8 cellular contexts compared by ENCODE assay signal in genomic region chr19:18292460-18292809, GRCh38. TPM values are rescaled to one million over a fixed set of nuclear protein-coding genes. Genes with fewer than 3 reads are reported as not detected.
DNase-seq lines count a peak whose midpoint lies in the region; ATAC-seq, FAIRE-seq and TF ChIP-seq lines count a peak whose summit lies in the region.

No MANE protein-coding gene starts in this region.

- DNase-seq in NOMO-1 (lab: John Stamatoyannopoulos, UW; ENCODE audit: unreplicated experiment in 2 of 2) = peak; percentile 75 to 77
- no peak for DNase-seq in NOMO-1 treated with dmso at 0.1 percent for 144 hours (lab: John Stamatoyannopoulos, UW; ENCODE audit: unreplicated experiment)
- DNase-seq in RWPE1 (ENCODE audit: low spot score) = peak; percentile 62
- DNase-seq in endothelial cell of umbilical vein (ENCODE audit: low read depth, low spot score) = peak; percentile 53
- no peak for DNase-seq in osteoblast (ENCODE audit: insufficient read length, low spot score, missing footprints)
- DNase-seq in NCI-H774 (lab: John Stamatoyannopoulos, UW) = no peak

- H3K9me3 ChIP-seq in endothelial cell of umbilical vein (replicated peaks; ENCODE audit: control insufficient read depth, insufficient read depth, low read length) (no peaks in the 10 kb centered on the region), osteoblast (ENCODE audit: low read depth, low read length) (no peaks in the 10 kb centered on the region)

- H3K27me3 ChIP-seq in endothelial cell of umbilical vein (ENCODE audit: control insufficient read depth in 2 of 2, insufficient read depth in 2 of 2, low read length in 2 of 2) = no peaks in the 10 kb centered on the region
- no peaks in the 10 kb centered on the region for H3K27me3 ChIP-seq in osteoblast (ENCODE audit: insufficient read depth, low read length)

- no TSS peak for BruUV-seq in endothelial cell of umbilical vein (replicated peaks; lab: Mats Ljungman, UMichigan)

- dilution Hi-C loops in endothelial cell of umbilical vein (cut with MboI; ENCODE audit: extremely low pct_ligation_motif_present, low sequenced_read_pairs) = no loop called here

- peaks cover 16% of the 10 kb centered on the region for H3K4me1 ChIP-seq in endothelial cell of umbilical vein (ENCODE audit: control insufficient read depth, extremely low read depth, insufficient read depth, low read length)
- H3K4me1 ChIP-seq in osteoblast (ENCODE audit: insufficient read depth, low read length) = peaks cover 21% of the 10 kb centered on the region

- H4K20me1 ChIP-seq in endothelial cell of umbilical vein (replicated peaks; ENCODE audit: control insufficient read depth, extremely low read depth, insufficient read depth, low read length) (no peaks in the 10 kb centered on the region), osteoblast (ENCODE audit: insufficient read depth, low read length) (no peaks in the 10 kb centered on the region)

- intact Hi-C loops in endothelial cell of umbilical vein (cut with micrococcal nuclease) = loop anchor here (1.0 kb wide), 3 partner anchors 10 to 31 kb away; partner anchors contain the start of gene LSM4

- CTCF ChIA-PET in RWPE1 (lab: Yijun Ruan, JAX) (interaction anchor here (0.6 to 1.5 kb wide), 6 partner anchors 10 to 555 kb away, joined by 3 to 6 read pairs (median 5); no protein-coding TSS in a partner anchor), endothelial cell of umbilical vein (lab: Charles Lee) (interaction anchor here (0.7 to 3.8 kb wide), 8 partner anchors 12 to 36 kb away, joined by 3 to 64 read pairs (median 6); partner anchors contain the start of genes JUND and LSM4)

- H3K4me3 ChIP-seq in endothelial cell of umbilical vein (replicated peaks in 1 of 3; ENCODE audit: insufficient read depth in 1 of 3, low read depth in 1 of 3, low read length in 3 of 3) (peak overlapping the region; percentile 50 to 78 (median 56)), osteoblast (ENCODE audit: insufficient read depth, low read length) (peak overlapping the region; percentile 83)

- H3K4me2 ChIP-seq in endothelial cell of umbilical vein (ENCODE audit: insufficient read depth, low read length) (peak overlapping the region; percentile 44), osteoblast (ENCODE audit: insufficient read depth, low read length) (peak overlapping the region; percentile 98)

- TF ChIP-seq POLR2A in endothelial cell of umbilical vein (IDR thresholded peaks at IDR 0.05; ENCODE audit: low read depth, low read length) = peak; percentile 25

- peak overlapping the region; percentile 43 for H2AFZ ChIP-seq in endothelial cell of umbilical vein (ENCODE audit: low read depth, low read length)
- peak overlapping the region; percentile 41 for H2AFZ ChIP-seq in osteoblast (ENCODE audit: low read length)

- H3K27ac ChIP-seq in RWPE1 (peak overlapping the region; percentile 91), endothelial cell of umbilical vein (ENCODE audit: insufficient read depth, low read depth, low read length) (peak overlapping the region; percentile 77), osteoblast (ENCODE audit: low read depth, low read length) (peak overlapping the region; percentile 94)

- H3K36me3 ChIP-seq in endothelial cell of umbilical vein (ENCODE audit: control insufficient read depth in 2 of 2, extremely low read depth in 1 of 2, insufficient read depth in 2 of 2, low read length in 2 of 2) (no peaks in the 10 kb centered on the region), osteoblast (ENCODE audit: insufficient read depth, low read length) (no peaks in the 10 kb centered on the region)

- ATAC-seq in HG02759 (IDR thresholded peaks at IDR 0.05; ENCODE audit: unreplicated experiment) (no peak), HG03442 (IDR thresholded peaks at IDR 0.05; ENCODE audit: unreplicated experiment) (no peak)

- peak; percentile 8 for FAIRE-seq in endothelial cell of umbilical vein (lab: Jason Lieb, UNC)

- POLR2A ChIA-PET in RWPE1 (lab: Yijun Ruan, JAX; ENCODE audit: low non-redundant PET) = interaction anchor here (0.6 to 1.7 kb wide), 3 partner anchors 11 to 137 kb away, joined by 3 to 9 read pairs (median 9); partner anchors contain the start of gene JUND
- POLR2A ChIA-PET in endothelial cell of umbilical vein (lab: Charles Lee) = interaction anchor here (0.7 to 4.2 kb wide), 7 partner anchors 9 to 862 kb away, joined by 3 to 100 read pairs (median 6); partner anchors contain the start of genes GDF15, JUND and LSM4

- H3K9me1 ChIP-seq in endothelial cell of umbilical vein (replicated peaks; ENCODE audit: control insufficient read depth, extremely low read depth, insufficient read depth, low read length) = no peaks in the 10 kb centered on the region

- peak overlapping the region; percentile 94 for H3K9ac ChIP-seq in endothelial cell of umbilical vein (replicated peaks; ENCODE audit: extremely low read depth, insufficient read depth, low read length)

- TF ChIP-seq CTCF in RWPE1 (conservative IDR thresholded peaks at IDR 0.05; ENCODE audit: low read depth) (no peak), endothelial cell of umbilical vein (IDR thresholded peaks at IDR 0.05; ENCODE audit: extremely low read depth in 1 of 2, insufficient read depth in 1 of 2, low read depth in 1 of 2, low read length in 2 of 2) (no peak), osteoblast (IDR thresholded peaks at IDR 0.05; ENCODE audit: extremely low read depth, low read depth, low read length) (no peak)

- H3K79me2 ChIP-seq in endothelial cell of umbilical vein (ENCODE audit: control insufficient read depth, insufficient read depth, low read length) = no peaks in the 10 kb centered on the region
- no peaks in the 10 kb centered on the region for H3K79me2 ChIP-seq in osteoblast (ENCODE audit: insufficient read depth, low read length)

TF ChIP-seq in endothelial cell of umbilical vein, 7 proteins besides CTCF, POLR2A, EP300 and RAD21:
- TF ChIP-seq FOS (IDR thresholded peaks at IDR 0.05; ENCODE audit: borderline replicate concordance, insufficient read depth, low read length) (no peak), EZH2 (IDR thresholded peaks at IDR 0.05; ENCODE audit: borderline replicate concordance, low read depth, low read length, severe bottlenecking) (no peak), GATA2 (IDR thresholded peaks at IDR 0.05; ENCODE audit: insufficient read depth, insufficient read length, low read depth, low read length) (no peak), MYC (IDR thresholded peaks at IDR 0.05; ENCODE audit: low read depth, low read length) (no peak), POLR2AphosphoS5 (IDR thresholded peaks at IDR 0.05; ENCODE audit: insufficient read depth, low read depth, low read length) (no peak), JUN (IDR thresholded peaks at IDR 0.05; ENCODE audit: borderline replicate concordance, insufficient read depth, insufficient read length, low read depth) (no peak)
- TF ChIP-seq, protein P1, sequence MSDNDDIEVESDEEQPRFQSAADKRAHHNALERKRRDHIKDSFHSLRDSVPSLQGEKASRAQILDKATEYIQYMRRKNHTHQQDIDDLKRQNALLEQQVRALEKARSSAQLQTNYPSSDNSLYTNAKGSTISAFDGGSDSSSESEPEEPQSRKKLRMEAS (IDR thresholded peaks at IDR 0.05; ENCODE audit: insufficient read depth, insufficient read length) = no peak
TF ChIP-seq in endothelial cell of umbilical vein: peak in this region for 0.

RNA-seq across cellular contexts. Expression of gene JUND, which starts 11.0 kb away (rescaled TPM):
- 130 and 137 TPM in 2 replicates for total RNA-seq in endothelial cell of umbilical vein
- 91.4 and 134 TPM in 2 replicates for polyA plus RNA-seq in endothelial cell of umbilical vein
- polyA plus RNA-seq in endothelial cell of umbilical vein (2011; cell fraction: cytosol; rRNA removed) = 58.3 and 136 TPM in 2 replicates
- polyA plus RNA-seq in endothelial cell of umbilical vein (2011; cell fraction: nucleus; rRNA removed) = 50.7 and 62.6 TPM in 2 replicates
- polyA plus RNA-seq in endothelial cell of umbilical vein (2012) = 30.6 and 63.7 TPM in 2 replicates
- 77.5 and 83.7 TPM in 2 replicates for polyA minus RNA-seq in endothelial cell of umbilical vein
- polyA minus RNA-seq in endothelial cell of umbilical vein (2011; cell fraction: cytosol; rRNA and poly(A)+ RNA removed) = 217 TPM
- polyA minus RNA-seq in endothelial cell of umbilical vein (2011; cell fraction: nucleus; rRNA and poly(A)+ RNA removed) = 49.7 and 109 TPM in 2 replicates
- 170 and 172 TPM in 2 replicates for total RNA-seq in osteoblast

RNA-seq across cellular contexts. Expression of gene IQCN, which starts 18.2 kb away (rescaled TPM):
- total RNA-seq in endothelial cell of umbilical vein (2.2 and 3.0 TPM in 2 replicates), osteoblast (2.5 and 3.5 TPM in 2 replicates)
- polyA plus RNA-seq in endothelial cell of umbilical vein = 1.5 and 2.1 TPM in 2 replicates
- polyA plus RNA-seq in endothelial cell of umbilical vein (2011; cell fraction: cytosol; rRNA removed) = 0.31 and 0.68 TPM in 2 replicates
- polyA plus RNA-seq in endothelial cell of umbilical vein (2011; cell fraction: nucleus; rRNA removed) = 5.8 and 9.5 TPM in 2 replicates
- polyA plus RNA-seq in endothelial cell of umbilical vein (2012) = 0.27 and 0.31 TPM in 2 replicates
- 2.5 and 3.3 TPM in 2 replicates for polyA minus RNA-seq in endothelial cell of umbilical vein
- 0.20 TPM for polyA minus RNA-seq in endothelial cell of umbilical vein (2011; cell fraction: cytosol; rRNA and poly(A)+ RNA removed)
- 4.6 and 5.6 TPM in 2 replicates for polyA minus RNA-seq in endothelial cell of umbilical vein (2011; cell fraction: nucleus; rRNA and poly(A)+ RNA removed)

RNA-seq across cellular contexts. Expression of gene LSM4, which starts 30.4 kb away (rescaled TPM):
- total RNA-seq in endothelial cell of umbilical vein (103 and 118 TPM in 2 replicates), osteoblast (74.3 and 74.6 TPM in 2 replicates)
- 105 and 119 TPM in 2 replicates for polyA plus RNA-seq in endothelial cell of umbilical vein
- polyA plus RNA-seq in endothelial cell of umbilical vein (2011; cell fraction: cytosol; rRNA removed) = 78.6 and 101 TPM in 2 replicates
- 33.1 and 38.8 TPM in 2 replicates for polyA plus RNA-seq in endothelial cell of umbilical vein (2011; cell fraction: nucleus; rRNA removed)
- 75.9 and 93.7 TPM in 2 replicates for polyA plus RNA-seq in endothelial cell of umbilical vein (2012)
- polyA minus RNA-seq in endothelial cell of umbilical vein = 32.9 and 37.8 TPM in 2 replicates
- 84.7 TPM for polyA minus RNA-seq in endothelial cell of umbilical vein (2011; cell fraction: cytosol; rRNA and poly(A)+ RNA removed)
- 5.8 and 7.3 TPM in 2 replicates for polyA minus RNA-seq in endothelial cell of umbilical vein (2011; cell fraction: nucleus; rRNA and poly(A)+ RNA removed)

RNA-seq across cellular contexts. Expression of gene PGPEP1, which starts 48.0 kb away (rescaled TPM):
- 27.2 and 30.5 TPM in 2 replicates for total RNA-seq in endothelial cell of umbilical vein
- 9.9 and 13.2 TPM in 2 replicates for polyA plus RNA-seq in endothelial cell of umbilical vein
- 9.3 and 10.7 TPM in 2 replicates for polyA plus RNA-seq in endothelial cell of umbilical vein (2011; cell fraction: cytosol; rRNA removed)
- polyA plus RNA-seq in endothelial cell of umbilical vein (2011; cell fraction: nucleus; rRNA removed) = 19.9 and 23.0 TPM in 2 replicates
- polyA plus RNA-seq in endothelial cell of umbilical vein (2012) = 9.4 and 9.8 TPM in 2 replicates
- 37.1 and 47.2 TPM in 2 replicates for polyA minus RNA-seq in endothelial cell of umbilical vein
- polyA minus RNA-seq in endothelial cell of umbilical vein (2011; cell fraction: cytosol; rRNA and poly(A)+ RNA removed) = 5.9 TPM
- polyA minus RNA-seq in endothelial cell of umbilical vein (2011; cell fraction: nucleus; rRNA and poly(A)+ RNA removed) = 8.6 TPM in 2 replicates
- total RNA-seq in osteoblast = 31.1 and 56.3 TPM in 2 replicates

Comparison
In these comparisons a context has a peak if more than half of its experiments do, and no peak if none do; other contexts are left out.
1. DNase-seq: peak in NOMO-1 (2 of 2), RWPE1 (single experiment) and endothelial cell of umbilical vein (single experiment); none in NOMO-1 treated with dmso at 0.1 percent for 144 hours (single experiment), osteoblast (single experiment) and NCI-H774 (single experiment).
2. Peak in every context shown above with its lines, with median percentiles within 50 percentile points of each other: H3K27ac ChIP-seq.